24 cellular contexts compared by ENCODE assay signal in genomic region chr2:157345647-157346389, GRCh38. TPM values are rescaled to one million over a fixed set of nuclear protein-coding genes. Genes with fewer than 3 reads are reported as not detected.
"Had no signal": no experiment of that assay in that cellular context is flagged by ENCODE, and none has a peak within 500 bp of the region (broad histone marks: within the 10 kb centered on the region; RNA-seq: fewer than 3 reads in every experiment).

No MANE protein-coding gene starts in this region.

- H3K4me1 ChIP-seq: heart left ventricle, left ventricle myocardium inferior, lower lobe of right lung, parathyroid adenoma, prostate gland, right lobe of liver, tibial artery, upper lobe of right lung, vagina had no signal

- H3K79me2 ChIP-seq: parathyroid adenoma had no signal

- DNase-seq: effector CD4-positive, alpha-beta T cell; heart left ventricle; hippocampal formation; kidney; left cardiac atrium; left ventricle myocardium inferior; lower lobe of right lung; mesenchymal stem cell; naive B cell; right lobe of liver; stimulated activated CD4-positive, alpha-beta T cell treated with anti-CD3 and anti-CD28 coated beads, Interleukin-1b, Interleukin-23, amount 100 ng/mL, for 48 hours; stimulated activated CD4-positive, alpha-beta T cell treated with anti-CD3 and anti-CD28 coated beads, Interleukin-4, amount 100 ng/mL, for 24 hours; tibial artery; upper lobe of right lung had no signal

- H3K4me1 Mint-ChIP-seq: nephron; stimulated activated memory B cell treated with anti-CD40 and anti-IgM and Interleukin-4, amounts not matched to agents 10 μg/mL and 1 μg/mL and 100 μg/mL, for 72 hours had no signal

- H3K27me3 Mint-ChIP-seq: naive B cell; stimulated activated memory B cell treated with anti-CD40 and anti-IgM and Interleukin-4, amounts not matched to agents 10 μg/mL and 1 μg/mL and 100 μg/mL, for 72 hours; stimulated activated naive CD8-positive, alpha-beta T cell treated with anti-CD3 and anti-CD28 coated beads, Interleukin-15, Interleukin-2, amounts not matched to agents 100 ng/mL and 50 ng/mL, for 24 hours had no signal

- H3K36me3 ChIP-seq: heart left ventricle, left ventricle myocardium inferior, lower lobe of right lung, prostate gland, right lobe of liver, tibial artery, upper lobe of right lung, vagina had no signal

- H3K27ac Mint-ChIP-seq: nephron; stimulated activated memory B cell treated with anti-CD40 and anti-IgM and Interleukin-4, amounts not matched to agents 10 μg/mL and 1 μg/mL and 100 μg/mL, for 72 hours; stimulated activated naive CD8-positive, alpha-beta T cell treated with anti-CD3 and anti-CD28 coated beads, Interleukin-15, Interleukin-2, amounts not matched to agents 100 ng/mL and 50 ng/mL, for 24 hours had no signal

- H2AFZ ChIP-seq: parathyroid adenoma had no signal

- ATAC-seq: heart left ventricle; left cardiac atrium; lower lobe of right lung; right lobe of liver; stimulated activated memory B cell treated with anti-CD40 and anti-IgM and Interleukin-4, amounts not matched to agents 10 μg/mL and 1 μg/mL and 100 μg/mL, for 72 hours; upper lobe of right lung had no signal

- H3K27ac ChIP-seq: coronary artery, heart left ventricle, left ventricle myocardium inferior, lower lobe of right lung, parathyroid adenoma, prostate gland, right lobe of liver, tibial artery, upper lobe of right lung, vagina had no signal

- H3K9me3 ChIP-seq: prostate gland, right lobe of liver, upper lobe of right lung, vagina had no signal

- H3K4me3 Mint-ChIP-seq: nephron; stimulated activated memory B cell treated with anti-CD40 and anti-IgM and Interleukin-4, amounts not matched to agents 10 μg/mL and 1 μg/mL and 100 μg/mL, for 72 hours; stimulated activated naive CD8-positive, alpha-beta T cell treated with anti-CD3 and anti-CD28 coated beads, Interleukin-15, Interleukin-2, amounts not matched to agents 100 ng/mL and 50 ng/mL, for 24 hours had no signal

- H3K27me3 ChIP-seq: heart left ventricle, right lobe of liver, tibial artery, upper lobe of right lung, vagina had no signal

- H3K9ac ChIP-seq: parathyroid adenoma had no signal

- H3K4me3 ChIP-seq: coronary artery, heart left ventricle, left ventricle myocardium inferior, lower lobe of right lung, prostate gland, right lobe of liver, tibial artery, upper lobe of right lung, vagina had no signal

RNA-seq across cellular contexts. Expression of gene ERMN, which starts 20.2 kb away (rescaled TPM):
- total RNA-seq: dermis microvascular lymphatic vessel endothelial cell, glomerular endothelial cell, left ventricle myocardium inferior, renal cortical epithelial cell, vagina had no signal
